1 cellular context compared by ENCODE assay signal in the genomic region with DNA sequence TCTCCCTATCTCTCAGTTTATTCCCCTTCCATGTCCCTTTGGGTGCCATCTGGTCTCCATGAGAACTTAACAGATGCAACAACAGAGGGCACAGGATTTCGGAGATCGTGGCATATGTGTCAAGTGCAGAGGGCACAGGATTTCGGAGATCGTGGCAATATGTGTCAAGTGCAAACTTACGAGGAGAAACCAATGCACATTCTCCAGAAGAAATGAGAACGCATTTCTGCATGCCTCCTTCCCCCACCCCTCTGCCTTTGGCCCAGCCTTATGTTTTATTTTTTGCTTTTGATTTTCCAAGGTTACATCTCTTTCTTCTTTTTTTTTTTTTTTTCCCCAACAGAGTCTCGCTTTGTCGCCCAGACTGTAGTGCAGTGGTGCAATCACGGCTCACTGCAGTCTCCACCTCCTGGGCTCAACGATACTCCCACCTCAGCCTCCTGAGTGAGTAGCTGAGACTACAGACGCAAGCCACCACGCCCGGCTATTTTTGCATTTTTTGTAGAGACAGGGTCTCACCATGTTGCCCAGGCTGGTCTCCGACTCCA.
TF ChIP-seq lines count a peak whose summit lies in the region.

No MANE protein-coding gene starts in this region.

TF ChIP-seq in HepG2, 621 proteins besides CTCF, POLR2A, EP300 and RAD21 (continued from another document):
- TF ChIP-seq ARHGAP35 (CRISPR knock-in tag; IDR thresholded peaks at IDR 0.05; ENCODE audit: borderline replicate concordance) (no peak), TBX2 (CRISPR knock-in tag; IDR thresholded peaks at IDR 0.05; ENCODE audit: borderline replicate concordance) (no peak), KLF9 (CRISPR knock-in tag; IDR thresholded peaks at IDR 0.05; ENCODE audit: low read depth) (no peak), HMG20A (CRISPR knock-in tag; IDR thresholded peaks at IDR 0.05; ENCODE audit: borderline replicate concordance) (no peak), ZNF12 (CRISPR knock-in tag; IDR thresholded peaks at IDR 0.05) (0 out of 2 replicates have a peak, but pooled peaks have one; percentile 4), ZNF510 (CRISPR knock-in tag; IDR thresholded peaks at IDR 0.05; ENCODE audit: low read depth) (no peak), ZNF598 (CRISPR knock-in tag; IDR thresholded peaks at IDR 0.05; ENCODE audit: borderline replicate concordance) (no peak), ZNF44 (CRISPR knock-in tag; IDR thresholded peaks at IDR 0.05) (0 out of 2 replicates have a peak, but pooled peaks have one; percentile 14), FOXA1 (IDR thresholded peaks at IDR 0.05) (no peak), FOXA1 (CRISPR knock-in tag; IDR thresholded peaks at IDR 0.05) (no peak), MTA1 (CRISPR knock-in tag; IDR thresholded peaks at IDR 0.05; ENCODE audit: borderline replicate concordance) (no peak), ZNF879 (CRISPR knock-in tag; IDR thresholded peaks at IDR 0.05) (0 out of 2 replicates have a peak, but pooled peaks have one; percentile 43), ZSCAN31 (CRISPR knock-in tag; IDR thresholded peaks at IDR 0.05; ENCODE audit: low read depth) (no peak), MATR3 (CRISPR knock-in tag; IDR thresholded peaks at IDR 0.05) (no peak), SMYD3 (CRISPR knock-in tag; IDR thresholded peaks at IDR 0.05) (no peak), DNMT3B (CRISPR knock-in tag; conservative IDR thresholded peaks at IDR 0.05) (no peak), HCFC1 (IDR thresholded peaks at IDR 0.05; ENCODE audit: low read depth, low read length) (no peak), ZNF24 (IDR thresholded peaks at IDR 0.05) (no peak), MYNN (CRISPR knock-in tag; IDR thresholded peaks at IDR 0.05; ENCODE audit: low read depth) (no peak), ZNF383 (CRISPR knock-in tag; IDR thresholded peaks at IDR 0.05; ENCODE audit: borderline replicate concordance) (0 out of 2 replicates have a peak, but pooled peaks have one; percentile 22), NCOR1 (IDR thresholded peaks at IDR 0.05; ENCODE audit: borderline replicate concordance, low read length) (no peak), ZNF790 (CRISPR knock-in tag; IDR thresholded peaks at IDR 0.05; ENCODE audit: borderline replicate concordance) (no peak)
- TF ChIP-seq, protein P1, sequence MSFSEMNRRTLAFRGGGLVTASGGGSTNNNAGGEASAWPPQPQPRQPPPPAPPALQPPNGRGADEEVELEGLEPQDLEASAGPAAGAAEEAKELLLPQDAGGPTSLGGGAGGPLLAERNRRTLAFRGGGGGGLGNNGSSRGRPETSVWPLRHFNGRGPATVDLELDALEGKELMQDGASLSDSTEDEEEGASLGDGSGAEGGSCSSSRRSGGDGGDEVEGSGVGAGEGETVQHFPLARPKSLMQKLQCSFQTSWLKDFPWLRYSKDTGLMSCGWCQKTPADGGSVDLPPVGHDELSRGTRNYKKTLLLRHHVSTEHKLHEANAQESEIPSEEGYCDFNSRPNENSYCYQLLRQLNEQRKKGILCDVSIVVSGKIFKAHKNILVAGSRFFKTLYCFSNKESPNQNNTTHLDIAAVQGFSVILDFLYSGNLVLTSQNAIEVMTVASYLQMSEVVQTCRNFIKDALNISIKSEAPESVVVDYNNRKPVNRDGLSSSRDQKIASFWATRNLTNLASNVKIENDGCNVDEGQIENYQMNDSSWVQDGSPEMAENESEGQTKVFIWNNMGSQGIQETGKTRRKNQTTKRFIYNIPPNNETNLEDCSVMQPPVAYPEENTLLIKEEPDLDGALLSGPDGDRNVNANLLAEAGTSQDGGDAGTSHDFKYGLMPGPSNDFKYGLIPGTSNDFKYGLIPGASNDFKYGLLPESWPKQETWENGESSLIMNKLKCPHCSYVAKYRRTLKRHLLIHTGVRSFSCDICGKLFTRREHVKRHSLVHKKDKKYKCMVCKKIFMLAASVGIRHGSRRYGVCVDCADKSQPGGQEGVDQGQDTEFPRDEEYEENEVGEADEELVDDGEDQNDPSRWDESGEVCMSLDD (CRISPR knock-in tag; IDR thresholded peaks at IDR 0.05; ENCODE audit: borderline replicate concordance) = no peak
- TF ChIP-seq, protein P2, sequence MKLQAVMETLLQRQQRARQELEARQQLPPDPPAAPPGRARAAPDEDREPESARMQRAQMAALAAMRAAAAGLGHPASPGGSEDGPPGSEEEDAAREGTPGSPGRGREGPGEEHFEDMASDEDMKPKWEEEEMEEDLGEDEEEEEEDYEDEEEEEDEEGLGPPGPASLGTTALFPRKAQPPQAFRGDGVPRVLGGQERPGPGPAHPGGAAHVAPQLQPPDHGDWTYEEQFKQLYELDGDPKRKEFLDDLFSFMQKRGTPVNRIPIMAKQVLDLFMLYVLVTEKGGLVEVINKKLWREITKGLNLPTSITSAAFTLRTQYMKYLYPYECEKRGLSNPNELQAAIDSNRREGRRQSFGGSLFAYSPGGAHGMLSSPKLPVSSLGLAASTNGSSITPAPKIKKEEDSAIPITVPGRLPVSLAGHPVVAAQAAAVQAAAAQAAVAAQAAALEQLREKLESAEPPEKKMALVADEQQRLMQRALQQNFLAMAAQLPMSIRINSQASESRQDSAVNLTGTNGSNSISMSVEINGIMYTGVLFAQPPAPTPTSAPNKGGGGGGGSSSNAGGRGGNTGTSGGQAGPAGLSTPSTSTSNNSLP (IDR thresholded peaks at IDR 0.05; ENCODE audit: low read depth, low read length) = no peak
- TF ChIP-seq, protein P3, sequence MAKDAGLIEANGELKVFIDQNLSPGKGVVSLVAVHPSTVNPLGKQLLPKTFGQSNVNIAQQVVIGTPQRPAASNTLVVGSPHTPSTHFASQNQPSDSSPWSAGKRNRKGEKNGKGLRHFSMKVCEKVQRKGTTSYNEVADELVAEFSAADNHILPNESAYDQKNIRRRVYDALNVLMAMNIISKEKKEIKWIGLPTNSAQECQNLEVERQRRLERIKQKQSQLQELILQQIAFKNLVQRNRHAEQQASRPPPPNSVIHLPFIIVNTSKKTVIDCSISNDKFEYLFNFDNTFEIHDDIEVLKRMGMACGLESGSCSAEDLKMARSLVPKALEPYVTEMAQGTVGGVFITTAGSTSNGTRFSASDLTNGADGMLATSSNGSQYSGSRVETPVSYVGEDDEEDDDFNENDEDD (CRISPR knock-in tag; IDR thresholded peaks at IDR 0.05; ENCODE audit: borderline replicate concordance) = no peak
- TF ChIP-seq, protein P4, sequence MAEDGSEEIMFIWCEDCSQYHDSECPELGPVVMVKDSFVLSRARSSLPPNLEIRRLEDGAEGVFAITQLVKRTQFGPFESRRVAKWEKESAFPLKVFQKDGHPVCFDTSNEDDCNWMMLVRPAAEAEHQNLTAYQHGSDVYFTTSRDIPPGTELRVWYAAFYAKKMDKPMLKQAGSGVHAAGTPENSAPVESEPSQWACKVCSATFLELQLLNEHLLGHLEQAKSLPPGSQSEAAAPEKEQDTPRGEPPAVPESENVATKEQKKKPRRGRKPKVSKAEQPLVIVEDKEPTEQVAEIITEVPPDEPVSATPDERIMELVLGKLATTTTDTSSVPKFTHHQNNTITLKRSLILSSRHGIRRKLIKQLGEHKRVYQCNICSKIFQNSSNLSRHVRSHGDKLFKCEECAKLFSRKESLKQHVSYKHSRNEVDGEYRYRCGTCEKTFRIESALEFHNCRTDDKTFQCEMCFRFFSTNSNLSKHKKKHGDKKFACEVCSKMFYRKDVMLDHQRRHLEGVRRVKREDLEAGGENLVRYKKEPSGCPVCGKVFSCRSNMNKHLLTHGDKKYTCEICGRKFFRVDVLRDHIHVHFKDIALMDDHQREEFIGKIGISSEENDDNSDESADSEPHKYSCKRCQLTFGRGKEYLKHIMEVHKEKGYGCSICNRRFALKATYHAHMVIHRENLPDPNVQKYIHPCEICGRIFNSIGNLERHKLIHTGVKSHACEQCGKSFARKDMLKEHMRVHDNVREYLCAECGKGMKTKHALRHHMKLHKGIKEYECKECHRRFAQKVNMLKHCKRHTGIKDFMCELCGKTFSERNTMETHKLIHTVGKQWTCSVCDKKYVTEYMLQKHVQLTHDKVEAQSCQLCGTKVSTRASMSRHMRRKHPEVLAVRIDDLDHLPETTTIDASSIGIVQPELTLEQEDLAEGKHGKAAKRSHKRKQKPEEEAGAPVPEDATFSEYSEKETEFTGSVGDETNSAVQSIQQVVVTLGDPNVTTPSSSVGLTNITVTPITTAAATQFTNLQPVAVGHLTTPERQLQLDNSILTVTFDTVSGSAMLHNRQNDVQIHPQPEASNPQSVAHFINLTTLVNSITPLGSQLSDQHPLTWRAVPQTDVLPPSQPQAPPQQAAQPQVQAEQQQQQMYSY (CRISPR knock-in tag; IDR thresholded peaks at IDR 0.05) = no peak
- TF ChIP-seq, protein P5, sequence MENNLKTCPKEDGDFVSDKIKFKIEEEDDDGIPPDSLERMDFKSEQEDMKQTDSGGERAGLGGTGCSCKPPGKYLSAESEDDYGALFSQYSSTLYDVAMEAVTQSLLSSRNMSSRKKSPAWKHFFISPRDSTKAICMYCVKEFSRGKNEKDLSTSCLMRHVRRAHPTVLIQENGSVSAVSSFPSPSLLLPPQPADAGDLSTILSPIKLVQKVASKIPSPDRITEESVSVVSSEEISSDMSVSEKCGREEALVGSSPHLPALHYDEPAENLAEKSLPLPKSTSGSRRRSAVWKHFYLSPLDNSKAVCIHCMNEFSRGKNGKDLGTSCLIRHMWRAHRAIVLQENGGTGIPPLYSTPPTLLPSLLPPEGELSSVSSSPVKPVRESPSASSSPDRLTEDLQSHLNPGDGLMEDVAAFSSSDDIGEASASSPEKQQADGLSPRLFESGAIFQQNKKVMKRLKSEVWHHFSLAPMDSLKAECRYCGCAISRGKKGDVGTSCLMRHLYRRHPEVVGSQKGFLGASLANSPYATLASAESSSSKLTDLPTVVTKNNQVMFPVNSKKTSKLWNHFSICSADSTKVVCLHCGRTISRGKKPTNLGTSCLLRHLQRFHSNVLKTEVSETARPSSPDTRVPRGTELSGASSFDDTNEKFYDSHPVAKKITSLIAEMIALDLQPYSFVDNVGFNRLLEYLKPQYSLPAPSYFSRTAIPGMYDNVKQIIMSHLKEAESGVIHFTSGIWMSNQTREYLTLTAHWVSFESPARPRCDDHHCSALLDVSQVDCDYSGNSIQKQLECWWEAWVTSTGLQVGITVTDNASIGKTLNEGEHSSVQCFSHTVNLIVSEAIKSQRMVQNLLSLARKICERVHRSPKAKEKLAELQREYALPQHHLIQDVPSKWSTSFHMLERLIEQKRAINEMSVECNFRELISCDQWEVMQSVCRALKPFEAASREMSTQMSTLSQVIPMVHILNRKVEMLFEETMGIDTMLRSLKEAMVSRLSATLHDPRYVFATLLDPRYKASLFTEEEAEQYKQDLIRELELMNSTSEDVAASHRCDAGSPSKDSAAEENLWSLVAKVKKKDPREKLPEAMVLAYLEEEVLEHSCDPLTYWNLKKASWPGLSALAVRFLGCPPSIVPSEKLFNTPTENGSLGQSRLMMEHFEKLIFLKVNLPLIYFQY (CRISPR knock-in tag; IDR thresholded peaks at IDR 0.05; ENCODE audit: borderline replicate concordance) = no peak
- TF ChIP-seq, protein P6, sequence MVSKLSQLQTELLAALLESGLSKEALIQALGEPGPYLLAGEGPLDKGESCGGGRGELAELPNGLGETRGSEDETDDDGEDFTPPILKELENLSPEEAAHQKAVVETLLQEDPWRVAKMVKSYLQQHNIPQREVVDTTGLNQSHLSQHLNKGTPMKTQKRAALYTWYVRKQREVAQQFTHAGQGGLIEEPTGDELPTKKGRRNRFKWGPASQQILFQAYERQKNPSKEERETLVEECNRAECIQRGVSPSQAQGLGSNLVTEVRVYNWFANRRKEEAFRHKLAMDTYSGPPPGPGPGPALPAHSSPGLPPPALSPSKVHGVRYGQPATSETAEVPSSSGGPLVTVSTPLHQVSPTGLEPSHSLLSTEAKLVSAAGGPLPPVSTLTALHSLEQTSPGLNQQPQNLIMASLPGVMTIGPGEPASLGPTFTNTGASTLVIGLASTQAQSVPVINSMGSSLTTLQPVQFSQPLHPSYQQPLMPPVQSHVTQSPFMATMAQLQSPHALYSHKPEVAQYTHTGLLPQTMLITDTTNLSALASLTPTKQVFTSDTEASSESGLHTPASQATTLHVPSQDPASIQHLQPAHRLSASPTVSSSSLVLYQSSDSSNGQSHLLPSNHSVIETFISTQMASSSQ (IDR thresholded peaks at IDR 0.05; ENCODE audit: low read depth) = no peak
- TF ChIP-seq, protein P6 (CRISPR knock-in tag; IDR thresholded peaks at IDR 0.05; ENCODE audit: borderline replicate concordance) = no peak
